1 cellular context compared by ENCODE assay signal in genomic region chr5:138464388-138465287, GRCh38.
TF ChIP-seq lines count a peak whose summit lies in the region.

No MANE protein-coding gene starts in this region.

TF ChIP-seq in GM12878, 131 proteins besides CTCF, POLR2A, EP300 and RAD21 (continued from another document and continues in another):
- TF ChIP-seq BCL3 (IDR thresholded peaks at IDR 0.05; ENCODE audit: borderline replicate concordance, insufficient read depth, low read depth, low read length, poor library complexity, severe bottlenecking) (no peak), TCF12 (IDR thresholded peaks at IDR 0.05; ENCODE audit: low read depth, low read length) (no peak; the same call in 1 of the 2 replicates), ZNF207 (IDR thresholded peaks at IDR 0.05; ENCODE audit: borderline replicate concordance) (no peak; the same call in 1 of the 2 replicates), REST (IDR thresholded peaks at IDR 0.05; ENCODE audit: low read depth, low read length) (no peak), NR2C1 (IDR thresholded peaks at IDR 0.05) (peak; percentile 48; the same call in 1 of the 2 replicates), BMI1 (IDR thresholded peaks at IDR 0.05; ENCODE audit: borderline replicate concordance) (no peak), STAT1 (conservative IDR thresholded peaks at IDR 0.05) (no peak), GATAD2B (conservative IDR thresholded peaks at IDR 0.05; ENCODE audit: low read depth) (peak; percentile 93), TBL1XR1 (IDR thresholded peaks at IDR 0.05; ENCODE audit: low read depth, low read length) (0 out of 2 replicates have a peak, but pooled peaks have one; percentile 31), NR2C2 (IDR thresholded peaks at IDR 0.05; ENCODE audit: borderline replicate concordance, control insufficient read depth, insufficient read length, low read depth) (no peak), HDGF (IDR thresholded peaks at IDR 0.05) (no peak), EGR1 (IDR thresholded peaks at IDR 0.05; ENCODE audit: borderline replicate concordance in 1 of 2, low read depth in 2 of 2, low read length in 2 of 2) (peak; percentile 63 to 99), ETV6 (conservative IDR thresholded peaks at IDR 0.05 in 1 of 2, IDR thresholded peaks at IDR 0.05 in 1 of 2; ENCODE audit: borderline replicate concordance in 1 of 2, low read depth in 1 of 2) (0 out of 4 replicates have a peak, but pooled peaks of 1 of the 2 experiments have one; percentile 3), KAT2A (conservative IDR thresholded peaks at IDR 0.05; ENCODE audit: control insufficient read depth, low read depth, low read length) (no peak), NFYA (IDR thresholded peaks at IDR 0.05; ENCODE audit: borderline replicate concordance, low read depth, low read length) (no peak), MYB (IDR thresholded peaks at IDR 0.05; ENCODE audit: borderline replicate concordance, low read depth, low read length) (no peak), USF1 (IDR thresholded peaks at IDR 0.05; ENCODE audit: borderline replicate concordance, extremely low read length, insufficient read depth, low read depth, low read length) (no peak), CHD2 (IDR thresholded peaks at IDR 0.05; ENCODE audit: borderline replicate concordance, low read depth, low read length) (peak; percentile 92), POLR2AphosphoS2 (IDR thresholded peaks at IDR 0.05; ENCODE audit: low read depth, low read length) (peak; percentile 25; the same call in 1 of the 2 replicates), MTA2 (IDR thresholded peaks at IDR 0.05; ENCODE audit: low read depth) (peak; percentile 80), FOXK2 (IDR thresholded peaks at IDR 0.05) (no peak), ATF2 (IDR thresholded peaks at IDR 0.05; ENCODE audit: low read length) (no peak), BHLHE40 (IDR thresholded peaks at IDR 0.05; ENCODE audit: borderline replicate concordance in 1 of 2, low read depth in 2 of 2, low read length in 1 of 2) (peak in 1 of 2 experiments; percentile 86; a peak in 3 of 4 replicates), ZBTB40 (IDR thresholded peaks at IDR 0.05; ENCODE audit: borderline replicate concordance) (no peak), CBX3 (IDR thresholded peaks at IDR 0.05; ENCODE audit: borderline replicate concordance, low read depth) (no peak), SRF (IDR thresholded peaks at IDR 0.05; ENCODE audit: low read depth in 2 of 2, low read length in 2 of 2) (peak; percentile 95 to 99), JUND (IDR thresholded peaks at IDR 0.05; ENCODE audit: low read depth, low read length) (0 out of 2 replicates have a peak, but pooled peaks have one; percentile 1), EED (IDR thresholded peaks at IDR 0.05; ENCODE audit: low read depth) (peak; percentile 88), SKIL (IDR thresholded peaks at IDR 0.05; ENCODE audit: low read depth, poor library complexity, severe bottlenecking) (peak; percentile 60), BCL11A (IDR thresholded peaks at IDR 0.05; ENCODE audit: low read depth, low read length) (0 out of 2 replicates have a peak, but pooled peaks have one; percentile 22), PML (IDR thresholded peaks at IDR 0.05; ENCODE audit: low read length) (no peak), MLLT1 (IDR thresholded peaks at IDR 0.05) (peak; percentile 94), SMAD1 (IDR thresholded peaks at IDR 0.05; ENCODE audit: low read depth, partially characterized antibody) (no peak), KDM1A (IDR thresholded peaks at IDR 0.05; ENCODE audit: borderline replicate concordance) (no peak), SMC3 (IDR thresholded peaks at IDR 0.05; ENCODE audit: borderline replicate concordance, low read length) (no peak), TARDBP (IDR thresholded peaks at IDR 0.05; ENCODE audit: borderline replicate concordance) (no peak), GABPA (IDR thresholded peaks at IDR 0.05; ENCODE audit: low read depth) (no peak), TAF1 (IDR thresholded peaks at IDR 0.05; ENCODE audit: borderline replicate concordance, low read depth, low read length) (no peak), ATF7 (IDR thresholded peaks at IDR 0.05; ENCODE audit: low read depth) (peak; percentile 50; the same call in 1 of the 2 replicates), PAX5 (IDR thresholded peaks at IDR 0.05; ENCODE audit: borderline replicate concordance, low read depth, low read length) (peak; percentile 34; the same call in 1 of the 2 replicates), CREM (IDR thresholded peaks at IDR 0.05; ENCODE audit: low read depth) (no peak), CEBPZ (IDR thresholded peaks at IDR 0.05; ENCODE audit: low read depth, low read length) (no peak), CREB1 (IDR thresholded peaks at IDR 0.05; ENCODE audit: low read depth) (no peak), FOXM1 (IDR thresholded peaks at IDR 0.05; ENCODE audit: low read depth, low read length) (no peak; the same call in 1 of the 2 replicates), BRCA1 (IDR thresholded peaks at IDR 0.05; ENCODE audit: low read depth, low read length) (peak; percentile 50; the same call in 1 of the 2 replicates), FOS (IDR thresholded peaks at IDR 0.05; ENCODE audit: borderline replicate concordance, extremely low read depth, insufficient read length) (peak; percentile 45)
